Comparison of ENCODE assay signal across 1 cellular context in genomic region chr20:23508896-23509579, GRCh38.
TF ChIP-seq lines count a peak whose summit lies in the region.

No MANE protein-coding gene starts in this region.

TF ChIP-seq in HepG2, 621 proteins besides CTCF, POLR2A, EP300 and RAD21 (continued from another document and continues in another):
- TF ChIP-seq NFAT5 (CRISPR knock-in tag; IDR thresholded peaks at IDR 0.05) (no peak), ZNF629 (CRISPR knock-in tag; conservative IDR thresholded peaks at IDR 0.05) (no peak), BCL3 (CRISPR knock-in tag; IDR thresholded peaks at IDR 0.05) (no peak), SALL2 (CRISPR knock-in tag; IDR thresholded peaks at IDR 0.05) (no peak; the same call in 1 of the 2 replicates), WIZ (CRISPR knock-in tag; IDR thresholded peaks at IDR 0.05) (peak; percentile 56; the same call in 1 of the 2 replicates), REL (CRISPR knock-in tag; conservative IDR thresholded peaks at IDR 0.05) (no peak), ZNF761 (CRISPR knock-in tag; conservative IDR thresholded peaks at IDR 0.05) (no peak), BHLHE40 (IDR thresholded peaks at IDR 0.05; ENCODE audit: low read length) (peak; percentile 34; the same call in 1 of the 2 replicates), ZBTB20 (CRISPR knock-in tag; IDR thresholded peaks at IDR 0.05; ENCODE audit: borderline replicate concordance, low read depth) (no peak), ZNF737 (CRISPR knock-in tag; IDR thresholded peaks at IDR 0.05; ENCODE audit: borderline replicate concordance) (no peak), NPAS2 (CRISPR knock-in tag; IDR thresholded peaks at IDR 0.05; ENCODE audit: borderline replicate concordance) (no peak), ARID5B (CRISPR knock-in tag; IDR thresholded peaks at IDR 0.05) (0 out of 2 replicates have a peak, but pooled peaks have one; percentile 30), TMF1 (CRISPR knock-in tag; IDR thresholded peaks at IDR 0.05; ENCODE audit: low read depth) (0 out of 2 replicates have a peak, but pooled peaks have one; percentile 25), SPEN (CRISPR knock-in tag; IDR thresholded peaks at IDR 0.05; ENCODE audit: low read depth) (no peak), RFX1 (IDR thresholded peaks at IDR 0.05) (no peak), PBX3 (CRISPR knock-in tag; IDR thresholded peaks at IDR 0.05; ENCODE audit: borderline replicate concordance) (no peak), YY1 (IDR thresholded peaks at IDR 0.05; ENCODE audit: insufficient read depth, insufficient replicate concordance, low read depth, low read length) (peak; percentile 17), HMGA1 (CRISPR knock-in tag; conservative IDR thresholded peaks at IDR 0.05) (no peak), SMAD1 (CRISPR knock-in tag; IDR thresholded peaks at IDR 0.05; ENCODE audit: borderline replicate concordance, low read depth) (0 out of 2 replicates have a peak, but pooled peaks have one; percentile 28), THRA (CRISPR knock-in tag; IDR thresholded peaks at IDR 0.05; ENCODE audit: borderline replicate concordance) (0 out of 2 replicates have a peak, but pooled peaks have one; percentile 59), NFE2 (CRISPR knock-in tag; IDR thresholded peaks at IDR 0.05) (no peak), HCFC1 (IDR thresholded peaks at IDR 0.05; ENCODE audit: low read depth, low read length) (no peak), HOXA5 (CRISPR knock-in tag; IDR thresholded peaks at IDR 0.05) (no peak), MXD4 (CRISPR knock-in tag; IDR thresholded peaks at IDR 0.05) (no peak), RXRA (CRISPR knock-in tag; IDR thresholded peaks at IDR 0.05) (peak; percentile 87), ETV5 (CRISPR knock-in tag; IDR thresholded peaks at IDR 0.05; ENCODE audit: borderline replicate concordance) (peak; percentile 32; the same call in 1 of the 2 replicates), ZFP37 (CRISPR knock-in tag; IDR thresholded peaks at IDR 0.05; ENCODE audit: borderline replicate concordance) (no peak), PHF20 (CRISPR knock-in tag; IDR thresholded peaks at IDR 0.05) (peak; percentile 51; the same call in 1 of the 2 replicates), LBX2 (CRISPR knock-in tag; IDR thresholded peaks at IDR 0.05; ENCODE audit: borderline replicate concordance) (no peak), GATAD1 (CRISPR knock-in tag; IDR thresholded peaks at IDR 0.05) (0 out of 2 replicates have a peak, but pooled peaks have one; percentile 12), ZMYM4 (CRISPR knock-in tag; IDR thresholded peaks at IDR 0.05) (peak; percentile 47; the same call in 1 of the 2 replicates), ZBTB7A (CRISPR knock-in tag; IDR thresholded peaks at IDR 0.05) (peak; percentile 30; the same call in 1 of the 2 replicates), HNRNPL (IDR thresholded peaks at IDR 0.05; ENCODE audit: low read depth, low read length) (no peak), ZNF20 (CRISPR knock-in tag; IDR thresholded peaks at IDR 0.05) (no peak), PHF21A (CRISPR knock-in tag; IDR thresholded peaks at IDR 0.05) (no peak), ZNF10 (CRISPR knock-in tag; IDR thresholded peaks at IDR 0.05; ENCODE audit: borderline replicate concordance, low read depth) (no peak), ZNF512 (CRISPR knock-in tag; IDR thresholded peaks at IDR 0.05) (no peak), IRF2 (CRISPR knock-in tag; IDR thresholded peaks at IDR 0.05) (0 out of 2 replicates have a peak, but pooled peaks have one; percentile 19), ZFY (CRISPR knock-in tag; IDR thresholded peaks at IDR 0.05) (peak; percentile 55), ZNF546 (CRISPR knock-in tag; conservative IDR thresholded peaks at IDR 0.05) (no peak), ZNF616 (CRISPR knock-in tag; IDR thresholded peaks at IDR 0.05; ENCODE audit: low read depth) (0 out of 2 replicates have a peak, but pooled peaks have one; percentile 26), ZNF747 (CRISPR knock-in tag; IDR thresholded peaks at IDR 0.05; ENCODE audit: borderline replicate concordance) (no peak), THAP11 (CRISPR knock-in tag; IDR thresholded peaks at IDR 0.05) (peak; percentile 46; the same call in 1 of the 2 replicates), HDAC2 (CRISPR knock-in tag; IDR thresholded peaks at IDR 0.05) (0 out of 2 replicates have a peak, but pooled peaks have one; percentile 43), HOXA9 (CRISPR knock-in tag; IDR thresholded peaks at IDR 0.05; ENCODE audit: borderline replicate concordance) (no peak), POGZ (CRISPR knock-in tag; IDR thresholded peaks at IDR 0.05) (0 out of 2 replicates have a peak, but pooled peaks have one; percentile 61), TEAD3 (CRISPR knock-in tag; optimal IDR thresholded peaks at IDR 0.05; ENCODE audit: borderline replicate concordance) (peak; percentile 60), RXRB (CRISPR knock-in tag; IDR thresholded peaks at IDR 0.05; ENCODE audit: borderline replicate concordance) (peak; percentile 68), NFKBIZ (CRISPR knock-in tag; IDR thresholded peaks at IDR 0.05) (0 out of 2 replicates have a peak, but pooled peaks have one; percentile 56), ZNF773 (CRISPR knock-in tag; IDR thresholded peaks at IDR 0.05; ENCODE audit: borderline replicate concordance) (no peak), ZNF414 (CRISPR knock-in tag; IDR thresholded peaks at IDR 0.05) (no peak)
